In the genomic region with DNA sequence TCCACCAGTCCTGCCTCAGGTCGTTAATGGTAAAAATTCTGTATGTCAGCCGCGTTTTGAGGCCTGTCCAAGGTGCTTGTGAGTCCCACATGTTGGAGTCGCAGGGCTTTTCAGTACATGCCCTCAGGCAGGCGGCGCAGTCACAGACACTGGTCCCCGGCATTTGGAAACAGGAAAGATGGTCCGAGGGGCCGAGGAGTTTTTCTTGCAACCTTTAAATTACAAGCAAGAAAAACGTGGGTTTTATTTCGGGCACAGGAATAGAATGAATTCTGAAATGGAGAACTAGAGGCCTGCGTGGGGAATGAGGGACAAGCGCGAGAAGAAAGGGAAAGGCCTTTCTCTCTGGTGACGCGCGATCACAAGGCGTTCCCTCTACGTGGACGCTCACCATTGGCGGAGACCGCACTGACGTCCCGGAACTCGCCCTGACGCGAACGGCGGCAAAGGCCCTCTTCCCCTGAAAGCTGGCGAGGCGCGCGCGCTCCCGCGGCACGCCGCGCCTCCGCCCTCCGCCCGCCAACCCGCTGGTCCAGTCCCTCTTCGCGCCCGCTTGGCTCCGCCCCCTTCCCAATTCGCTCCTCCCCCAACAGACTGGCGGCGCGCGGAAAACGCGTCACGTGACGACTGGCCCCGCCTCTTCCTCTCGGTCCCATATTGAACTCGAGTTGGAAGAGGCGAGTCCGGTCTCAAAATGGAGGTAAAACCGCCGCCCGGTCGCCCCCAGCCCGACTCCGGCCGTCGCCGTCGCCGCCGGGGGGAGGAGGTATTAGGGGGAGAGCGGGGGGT, we compare ENCODE assay signal across 8 cellular contexts. TPM values are rescaled to one million over a fixed set of nuclear protein-coding genes. Genes with fewer than 3 reads are reported as not detected.
DNase-seq lines count a peak whose midpoint lies in the region; ATAC-seq and TF ChIP-seq lines count a peak whose summit lies in the region.

Gene HNRNPA3, plus strand, starts transcription at position 689 of the 789 bp plus-strand sequence. Its CDS starts 6 bp downstream, at position 695.

- no peaks in the 10 kb centered on the region for H3K27me3 Mint-ChIP-seq in activated CD4-positive, alpha-beta T cell treated with anti-CD3 and anti-CD28 coated beads, Interleukin-2, amount 10 ng/mL, durations not matched to agents 24 days and 14 days

- H3K27ac Mint-ChIP-seq in activated CD4-positive, alpha-beta T cell treated with anti-CD3 and anti-CD28 coated beads, Interleukin-2, amount 10 ng/mL, durations not matched to agents 24 days and 14 days: peak within 1 kb of the TSS; percentile 98

- peak within 1 kb of the TSS; percentile 98 to 100 (median 100) for H3K9ac ChIP-seq in BLaER1 treated with 17β-estradiol and CSF1 and Interleukin-3, amounts not matched to agents 10 nM and 100 nM

- peaks cover 52% of the 10 kb centered on the region for H3K36me3 Mint-ChIP-seq in activated CD4-positive, alpha-beta T cell treated with anti-CD3 and anti-CD28 coated beads, Interleukin-2, amount 10 ng/mL, durations not matched to agents 24 days and 14 days (ENCODE audit: low read depth)

- intact Hi-C loops in activated CD4-positive, alpha-beta T cell treated with anti-CD3 and anti-CD28 coated beads, Interleukin-2, amount 10 ng/mL, durations not matched to agents 24 days and 14 days (cut with micrococcal nuclease): loop anchor here (1.0 to 5.0 kb wide), 10 partner anchors 29 to 1239 kb away; partner anchors contain the start of genes AGPS, LNPK, PJVK and PRKRA

- H3K9me3 Mint-ChIP-seq in activated CD4-positive, alpha-beta T cell treated with anti-CD3 and anti-CD28 coated beads, Interleukin-2, amount 10 ng/mL, durations not matched to agents 24 days and 14 days: no peaks in the 10 kb centered on the region

- H3K4me3 ChIP-seq in BLaER1 treated with 17β-estradiol and CSF1 and Interleukin-3, amounts not matched to agents 10 nM and 100 nM: peak within 1 kb of the TSS; percentile 60 to 93 (median 80)
- peak within 1 kb of the TSS; percentile 85 for H3K4me3 ChIP-seq in coronary artery

- H3K27me3 ChIP-seq in BLaER1 treated with 17β-estradiol and CSF1 and Interleukin-3, amounts not matched to agents 10 nM and 100 nM: no peaks in the 10 kb centered on the region
- no peaks in the 10 kb centered on the region for H3K27me3 ChIP-seq in layer of hippocampus (ENCODE audit: control insufficient read depth, insufficient read depth, low read length)

- no peak for TF ChIP-seq CTCF in coronary artery (IDR thresholded peaks at IDR 0.05)

- H3K4me2 ChIP-seq in BLaER1 treated with 17β-estradiol and CSF1 and Interleukin-3, amounts not matched to agents 10 nM and 100 nM: peak within 1 kb of the TSS; percentile 80 to 97 (median 89)

- H3K9me3 ChIP-seq in BLaER1 treated with 17β-estradiol and CSF1 and Interleukin-3, amounts not matched to agents 10 nM and 100 nM (replicated peaks in 1 of 11): no peaks in the 10 kb centered on the region

- peak within 1 kb of the TSS; percentile 94 for H3K4me3 Mint-ChIP-seq in activated CD4-positive, alpha-beta T cell treated with anti-CD3 and anti-CD28 coated beads, Interleukin-2, amount 10 ng/mL, durations not matched to agents 24 days and 14 days

- ATAC-seq in GM19324 (IDR thresholded peaks at IDR 0.05; ENCODE audit: low FRiP score, unreplicated experiment) (peak; percentile 95), HG03469 (IDR thresholded peaks at IDR 0.05; ENCODE audit: unreplicated experiment) (peak; percentile 85)

- peak within 1 kb of the TSS; percentile 98 to 100 (median 100) for H3K27ac ChIP-seq in BLaER1 treated with 17β-estradiol and CSF1 and Interleukin-3, amounts not matched to agents 10 nM and 100 nM
- H3K27ac ChIP-seq in coronary artery (peak within 1 kb of the TSS; percentile 96 to 98), layer of hippocampus (ENCODE audit: low read depth, low read length) (peak within 1 kb of the TSS; percentile 95)

- H3K4me1 Mint-ChIP-seq in activated CD4-positive, alpha-beta T cell treated with anti-CD3 and anti-CD28 coated beads, Interleukin-2, amount 10 ng/mL, durations not matched to agents 24 days and 14 days: peaks cover 40% of the 10 kb centered on the region

- peaks cover 40 to 42% (median 41%) of the 10 kb centered on the region in 11 experiments for H4K20me1 ChIP-seq in BLaER1 treated with 17β-estradiol and CSF1 and Interleukin-3, amounts not matched to agents 10 nM and 100 nM

- peaks cover 29 to 48% (median 42%) of the 10 kb centered on the region in 10 experiments for H3K4me1 ChIP-seq in BLaER1 treated with 17β-estradiol and CSF1 and Interleukin-3, amounts not matched to agents 10 nM and 100 nM

- peak; percentile 95 for DNase-seq in NCI-H526 treated with DMSO at 0.1 percent for 48 hours (lab: John Stamatoyannopoulos, UW)
- DNase-seq in activated CD4-positive, alpha-beta T cell treated with anti-CD3 and anti-CD28 coated beads, Interleukin-2, amount 10 ng/mL, durations not matched to agents 24 days and 14 days: peak; percentile 100
- peak; percentile 99 for DNase-seq in coronary artery (ENCODE audit: low spot score)
- DNase-seq in stimulated activated CD4-positive, alpha-beta T cell treated with anti-CD3 and anti-CD28 coated beads, Interleukin-1b, Interleukin-23, amount 100 ng/mL, for 4 hours (ENCODE audit: low read depth in 2 of 2): peak; percentile 100

- peaks cover 30 to 40% (median 37%) of the 10 kb centered on the region in 11 experiments for H3K36me3 ChIP-seq in BLaER1 treated with 17β-estradiol and CSF1 and Interleukin-3, amounts not matched to agents 10 nM and 100 nM

RNA-seq across cellular contexts. Expression of gene HNRNPA3, which starts in this region (rescaled TPM):
- 333 and 336 TPM in 2 replicates for total RNA-seq in activated CD4-positive, alpha-beta T cell treated with anti-CD3 and anti-CD28 coated beads, Interleukin-2, amount 10 ng/mL, durations not matched to agents 24 days and 14 days

Comparison
In these comparisons a context has a peak if more than half of its experiments do, and no peak if none do; other contexts are left out.
1. Peak in every context shown above with its lines: DNase-seq, ATAC-seq, H3K4me3 ChIP-seq and H3K27ac ChIP-seq.